ENCODE assay signal across 9 cellular contexts in the genomic region with DNA sequence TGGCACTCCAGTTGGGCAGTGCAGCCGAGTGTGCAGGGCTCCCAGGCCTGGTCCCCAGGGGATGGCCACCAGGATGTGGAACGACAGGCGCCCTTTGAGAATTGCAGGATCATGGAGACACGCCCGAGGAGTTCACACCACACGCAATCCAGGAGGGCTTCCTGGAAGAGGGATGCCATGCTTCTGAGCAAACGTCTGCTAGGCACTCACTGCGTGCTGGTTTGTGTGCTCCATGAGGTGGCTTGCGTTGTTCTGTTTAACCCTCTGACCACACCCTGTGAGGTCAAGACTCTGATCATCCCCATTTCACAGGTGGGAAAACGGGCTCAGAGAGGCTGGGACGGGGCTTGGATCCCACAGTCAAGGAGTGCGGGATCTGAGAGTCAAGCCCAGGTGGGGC.
"Had no signal": no experiment of that assay in that cellular context is flagged by ENCODE, and none has a peak within 500 bp of the region (broad histone marks: within the 10 kb centered on the region; RNA-seq: fewer than 3 reads in every experiment).

No MANE protein-coding gene starts in this region.

- H3K4me2 ChIP-seq: GM23338 had no signal

- H3K4me1 ChIP-seq: HAP-1 had no signal

- H3K27ac ChIP-seq: HL-60 had no signal

- FAIRE-seq: H1, H54 had no signal

- DNase-seq: HFFc6, Kasumi-1, KG1 had no signal

- H2AFZ ChIP-seq: GM23338 had no signal

- H3K36me3 ChIP-seq: HAP-1 had no signal

- H3K4me3 ChIP-seq: GM23338, HAP-1 had no signal

- H3K9me3 ChIP-seq: HAP-1 had no signal

- ATAC-seq: GM23338, HCT116 had no signal
